In the genomic region with DNA sequence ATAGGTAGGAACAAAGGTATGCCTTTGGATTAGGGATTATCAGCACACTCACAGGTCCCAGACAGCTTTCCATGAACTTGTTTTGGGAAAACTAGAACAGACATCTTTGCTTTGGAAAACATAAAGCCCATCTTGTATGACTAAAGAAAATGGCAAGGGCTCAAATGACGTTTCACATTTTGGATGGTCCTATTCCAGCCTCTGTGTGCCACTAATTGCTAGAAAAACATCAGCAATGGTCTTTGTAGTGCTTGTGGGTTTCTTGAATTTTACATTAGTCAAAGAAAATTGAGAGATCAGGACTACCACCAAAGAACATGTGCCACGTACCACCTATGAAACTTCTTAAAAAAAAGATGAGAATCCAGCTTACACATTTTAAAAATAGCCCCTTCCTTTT, we compare ENCODE assay signal across 16 cellular contexts.
DNase-seq lines count a peak whose midpoint lies in the region; ATAC-seq and TF ChIP-seq lines count a peak whose summit lies in the region.
"Had no signal": no experiment of that assay in that cellular context is flagged by ENCODE, and none has a peak within 500 bp of the region (broad histone marks: within the 10 kb centered on the region; RNA-seq: fewer than 3 reads in every experiment).

No MANE protein-coding gene starts in this region.

- H3K36me3 Mint-ChIP-seq in chondrocyte (ENCODE audit: low read depth), result no peaks in the 10 kb centered on the region
- H3K36me3 Mint-ChIP-seq in stimulated activated effector memory CD8-positive, alpha-beta T cell treated with anti-CD3 and anti-CD28 coated beads, Interleukin-12 subunit alpha, Interleukin-12 subunit beta, amount 100 ng/mL, for 72 hours, result peaks cover 6% of the 10 kb centered on the region

- H3K4me3 ChIP-seq in fibroblast of mammary gland (ENCODE audit: control insufficient read depth, low read depth, low read length) (no peak overlapping the region), osteoblast (ENCODE audit: insufficient read depth, low read length) (no peak overlapping the region)
- H3K4me3 ChIP-seq: HAP-1 had no signal

- no peaks in the 10 kb centered on the region for H3K4me1 Mint-ChIP-seq in chondrocyte (ENCODE audit: low read depth)
- no peaks in the 10 kb centered on the region for H3K4me1 Mint-ChIP-seq in stimulated activated effector memory CD8-positive, alpha-beta T cell treated with anti-CD3 and anti-CD28 coated beads, Interleukin-12 subunit alpha, Interleukin-12 subunit beta, amount 100 ng/mL, for 72 hours
- H3K4me1 Mint-ChIP-seq: CD4-positive, alpha-beta memory T cell had no signal

- DNase-seq in COLO829 (ENCODE audit: low spot score) (peak; percentile 9), fibroblast of mammary gland (ENCODE audit: low read depth) (peak; percentile 22), osteoblast (ENCODE audit: insufficient read length, low spot score, missing footprints) (no peak), chondrocyte (ENCODE audit: low spot score) (no peak), NCI-H2107 treated with DMSO at 0.1 percent for 48 hours (lab: John Stamatoyannopoulos, UW; ENCODE audit: unreplicated experiment) (no peak), RKO (ENCODE audit: low spot score) (no peak)
- DNase-seq in stimulated activated effector memory CD8-positive, alpha-beta T cell treated with anti-CD3 and anti-CD28 coated beads, Interleukin-12 subunit alpha, Interleukin-12 subunit beta, amount 100 ng/mL, for 72 hours (ENCODE audit: low spot score in 2 of 2), result no peak
- DNase-seq: 8988T; C1 segment of cervical spinal cord; Caco-2; CD4-positive, alpha-beta memory T cell; DMS153; DND-41; GOT3; HFFc6 had no signal

- no peaks in the 10 kb centered on the region for H3K79me2 ChIP-seq in osteoblast (ENCODE audit: insufficient read depth, low read length)

- no peak overlapping the region for H3K4me3 Mint-ChIP-seq in chondrocyte (ENCODE audit: unreplicated experiment)
- H3K4me3 Mint-ChIP-seq in stimulated activated effector memory CD8-positive, alpha-beta T cell treated with anti-CD3 and anti-CD28 coated beads, Interleukin-12 subunit alpha, Interleukin-12 subunit beta, amount 100 ng/mL, for 72 hours, result no peak overlapping the region
- H3K4me3 Mint-ChIP-seq: CD4-positive, alpha-beta memory T cell; HFFc6 had no signal

- no peaks in the 10 kb centered on the region for H3K9me3 ChIP-seq in osteoblast (ENCODE audit: low read depth, low read length)
- H3K9me3 ChIP-seq: Caco-2, HAP-1 had no signal

- no peaks in the 10 kb centered on the region for H4K20me1 ChIP-seq in osteoblast (ENCODE audit: insufficient read depth, low read length)

- no peaks in the 10 kb centered on the region for H3K36me3 ChIP-seq in osteoblast (ENCODE audit: insufficient read depth, low read length)

- no peak overlapping the region for H3K27ac Mint-ChIP-seq in chondrocyte (ENCODE audit: unreplicated experiment)
- H3K27ac Mint-ChIP-seq in stimulated activated effector memory CD8-positive, alpha-beta T cell treated with anti-CD3 and anti-CD28 coated beads, Interleukin-12 subunit alpha, Interleukin-12 subunit beta, amount 100 ng/mL, for 72 hours, result no peak overlapping the region
- H3K27ac Mint-ChIP-seq: CD4-positive, alpha-beta memory T cell; HFFc6 had no signal

- peaks cover 5% of the 10 kb centered on the region for H3K4me1 ChIP-seq in osteoblast (ENCODE audit: insufficient read depth, low read length)
- H3K4me1 ChIP-seq: Caco-2 had no signal

- no peaks in the 10 kb centered on the region for H3K9me3 Mint-ChIP-seq in chondrocyte (ENCODE audit: low read depth)
- H3K9me3 Mint-ChIP-seq in stimulated activated effector memory CD8-positive, alpha-beta T cell treated with anti-CD3 and anti-CD28 coated beads, Interleukin-12 subunit alpha, Interleukin-12 subunit beta, amount 100 ng/mL, for 72 hours, result no peaks in the 10 kb centered on the region
- H3K9me3 Mint-ChIP-seq: CD4-positive, alpha-beta memory T cell; HFFc6 had no signal

- no peak for TF ChIP-seq CTCF in fibroblast of mammary gland (conservative IDR thresholded peaks at IDR 0.05; ENCODE audit: control insufficient read depth, insufficient read depth, low read depth, low read length)
- no peak for TF ChIP-seq CTCF in osteoblast (IDR thresholded peaks at IDR 0.05; ENCODE audit: extremely low read depth, low read depth, low read length)
- no peak for TF ChIP-seq CTCF in chondrocyte (IDR thresholded peaks at IDR 0.05)

- no peak overlapping the region for H2AFZ ChIP-seq in osteoblast (ENCODE audit: low read length)

- peak overlapping the region; percentile 25 for H3K4me2 ChIP-seq in osteoblast (ENCODE audit: insufficient read depth, low read length)

- no peak for ATAC-seq in stimulated activated effector memory CD8-positive, alpha-beta T cell treated with anti-CD3 and anti-CD28 coated beads, Interleukin-12 subunit alpha, Interleukin-12 subunit beta, amount 100 ng/mL, for 72 hours

- H3K27me3 Mint-ChIP-seq in chondrocyte (ENCODE audit: low read depth), result no peaks in the 10 kb centered on the region
- H3K27me3 Mint-ChIP-seq: CD4-positive, alpha-beta memory T cell had no signal

- H3K27ac ChIP-seq in osteoblast (ENCODE audit: low read depth, low read length), result peak overlapping the region; percentile 65

- H3K27me3 ChIP-seq in osteoblast (ENCODE audit: insufficient read depth, low read length), result peaks cover 23% of the 10 kb centered on the region

Comparison
In these comparisons a context has a peak if more than half of its experiments do, and no peak if none do; other contexts are left out.
1. DNase-seq: peak in COLO829 (single experiment) and fibroblast of mammary gland (single experiment); none in osteoblast (single experiment), chondrocyte (single experiment), NCI-H2107 treated with DMSO at 0.1 percent for 48 hours (single experiment), RKO (single experiment) and stimulated activated effector memory CD8-positive, alpha-beta T cell treated with anti-CD3 and anti-CD28 coated beads, Interleukin-12 subunit alpha, Interleukin-12 subunit beta, amount 100 ng/mL, for 72 hours (0 of 2).